In genomic region chr16:878071-878784, GRCh38 we compare ENCODE assay signal across 12 cellular contexts.
DNase-seq lines count a peak whose midpoint lies in the region; ATAC-seq, FAIRE-seq and TF ChIP-seq lines count a peak whose summit lies in the region.
"Had no signal": no experiment of that assay in that cellular context is flagged by ENCODE, and none has a peak within 500 bp of the region (broad histone marks: within the 10 kb centered on the region; RNA-seq: fewer than 3 reads in every experiment).

No MANE protein-coding gene starts in this region.

- TF ChIP-seq CTCF in RWPE2 (IDR thresholded peaks at IDR 0.05; ENCODE audit: poor library complexity, severe bottlenecking) = no peak
- no peak for TF ChIP-seq CTCF in stomach (IDR thresholded peaks at IDR 0.05)

- ATAC-seq in left ventricle myocardium superior = no peak
- ATAC-seq in RWPE2 (ENCODE audit: low read depth) = no peak
- ATAC-seq in HG03342 (IDR thresholded peaks at IDR 0.05; ENCODE audit: unreplicated experiment) = no peak

- no peak overlapping the region for H3K27ac ChIP-seq in RWPE2 (ENCODE audit: poor library complexity, severe bottlenecking)
- H3K27ac ChIP-seq in stomach = no peak overlapping the region
- H3K27ac ChIP-seq: dorsolateral prefrontal cortex, pancreas had no signal

- intact Hi-C loops in left ventricle myocardium superior (cut with micrococcal nuclease) (no loop called here), cardiac septum (cut with DNase I) (no loop called here), stomach (cut with DNase I; ENCODE audit: low total_unique reads) (no loop called here)

- H3K4me1 ChIP-seq in RWPE2 (ENCODE audit: insufficient read depth, poor library complexity, severe bottlenecking) (no peaks in the 10 kb centered on the region), stomach (no peaks in the 10 kb centered on the region)
- H3K4me1 ChIP-seq: pancreas had no signal

- WGBS in stomach, 5 donors = 80 to 93% (median 84%) methylated on average over 7 to 44 of the region's 44 CpGs

- H3K27me3 ChIP-seq in RWPE2 (ENCODE audit: insufficient read depth, poor library complexity, severe bottlenecking) (no peaks in the 10 kb centered on the region), stomach (no peaks in the 10 kb centered on the region)
- H3K27me3 ChIP-seq: dorsolateral prefrontal cortex, pancreas had no signal

- H3K9me3 ChIP-seq in RWPE2 (ENCODE audit: severe bottlenecking) = no peaks in the 10 kb centered on the region
- H3K9me3 ChIP-seq in stomach = peaks cover 0 to 3% (median 1%) of the 10 kb centered on the region in 4 donors
- H3K9me3 ChIP-seq: pancreas had no signal

- H3K4me3 ChIP-seq in RWPE2 (ENCODE audit: severe bottlenecking) (no peak overlapping the region), stomach (no peak overlapping the region)
- H3K4me3 ChIP-seq: dorsolateral prefrontal cortex, pancreas had no signal

- peak; percentile 30 for FAIRE-seq in urothelium cell line (lab: Jason Lieb, UNC)
- FAIRE-seq: G401.6, pancreas had no signal

- DNase-seq in left ventricle myocardium superior (peak; percentile 18), cardiac septum (ENCODE audit: low spot score) (no peak), RWPE2 (ENCODE audit: low spot score) (peak; percentile 63), iPS-NIHi7 (ENCODE audit: extremely low spot score) (peak; percentile 66), urothelium cell line (ENCODE audit: low spot score) (peak; percentile 75), stomach (no peak), DMS114 treated with DMSO at 0.1 percent for 48 hours (lab: John Stamatoyannopoulos, UW; ENCODE audit: unreplicated experiment) (no peak)
- DNase-seq: islet precursor cell had no signal

- no peak for TF ChIP-seq EP300 in stomach (IDR thresholded peaks at IDR 0.05)

- TF ChIP-seq POLR2A in stomach (IDR thresholded peaks at IDR 0.05) = no peak

- H3K36me3 ChIP-seq in RWPE2 (ENCODE audit: low read depth) (no peaks in the 10 kb centered on the region), stomach (peaks cover 0 to 78% (median 44%) of the 10 kb centered on the region in 4 donors)
- H3K36me3 ChIP-seq: pancreas had no signal

Comparison
In these comparisons a context has a peak if more than half of its experiments do, and no peak if none do; other contexts are left out.
1. DNase-seq: peak in left ventricle myocardium superior (single experiment), RWPE2 (single experiment), iPS-NIHi7 (single experiment) and urothelium cell line (single experiment); none in cardiac septum (single experiment), stomach (single experiment) and DMS114 treated with DMSO at 0.1 percent for 48 hours (single experiment).